Comparison of ENCODE assay signal across 33 cellular contexts in the genomic region with DNA sequence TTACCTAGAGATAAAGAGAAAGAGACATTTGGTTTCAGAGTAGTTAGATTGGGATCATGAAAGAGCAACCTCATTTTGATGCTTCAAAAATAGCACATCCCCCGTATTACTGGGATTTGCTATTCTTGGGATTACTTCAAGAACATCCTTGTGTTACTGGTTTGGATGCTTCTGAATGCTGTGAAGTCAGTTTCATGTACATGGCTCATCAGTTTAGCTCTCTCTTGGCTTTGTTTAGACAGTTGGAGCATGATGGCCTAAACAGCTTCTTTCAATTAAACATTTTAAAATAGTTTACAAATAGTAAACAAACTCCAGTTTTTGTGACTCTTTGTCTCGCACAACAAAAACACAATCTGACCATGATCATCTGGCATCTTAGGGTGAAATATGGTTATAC. TPM values are rescaled to one million over a fixed set of nuclear protein-coding genes. Genes with fewer than 3 reads are reported as not detected.
"Had no signal": no experiment of that assay in that cellular context is flagged by ENCODE, and none has a peak within 500 bp of the region (broad histone marks: within the 10 kb centered on the region; RNA-seq: fewer than 3 reads in every experiment).

No MANE protein-coding gene starts in this region.

- DNase-seq: activated CD4-positive, alpha-beta memory T cell treated with anti-CD3 and anti-CD28 coated beads, Interleukin-2, amount 10 ng/mL, durations not matched to agents 7 days and 5 days; activated CD4-positive, alpha-beta T cell treated with anti-CD3 and anti-CD28 coated beads, Interleukin-2, amount 10 ng/mL, durations not matched to agents 7 days and 5 days; activated CD8-positive, alpha-beta memory T cell treated with anti-CD3 and anti-CD28 coated beads, Interleukin-2, amount 50 U/mL, for 48 hours; activated effector memory CD4-positive, alpha-beta T cell treated with anti-CD3 and anti-CD28 coated beads, Interleukin-2, amount 50 U/mL, for 16 hours; activated naive CD4-positive, alpha-beta T cell treated with anti-CD3 and anti-CD28 coated beads, Interleukin-2, amount 10 ng/mL, durations not matched to agents 7 days and 5 days; amniotic stem cell; brain microvascular endothelial cell; cortex of kidney; gastrocnemius medialis; glutamatergic neuron; left lung; lower lobe of right lung; retina; small intestine; stimulated activated CD4-positive, alpha-beta T cell treated with anti-CD3 and anti-CD28 coated beads, Interleukin-4, amount 100 ng/mL, for 24 hours; stimulated activated naive CD8-positive, alpha-beta T cell treated with anti-CD3 and anti-CD28 coated beads, Interleukin-15, amount 100 ng/mL, for 72 hours; substantia nigra; T-cell; uterus had no signal

- H3K27ac ChIP-seq: brain microvascular endothelial cell, esophagus muscularis mucosa, gastrocnemius medialis, left lung, lower lobe of right lung, uterus, VCaP had no signal

- H3K27me3 Mint-ChIP-seq: activated CD4-positive, alpha-beta memory T cell treated with anti-CD3 and anti-CD28 coated beads, Interleukin-2, amount 10 ng/mL, durations not matched to agents 7 days and 5 days; activated CD4-positive, alpha-beta T cell treated with anti-CD3 and anti-CD28 coated beads, Interleukin-2, amount 10 ng/mL, durations not matched to agents 7 days and 5 days; activated naive CD4-positive, alpha-beta T cell treated with anti-CD3 and anti-CD28 coated beads, Interleukin-2, amount 10 ng/mL, durations not matched to agents 7 days and 5 days; progenitor cell of endocrine pancreas; stimulated activated naive CD8-positive, alpha-beta T cell treated with anti-CD3 and anti-CD28 coated beads, Interleukin-15, amount 100 ng/mL, for 72 hours; T-cell; type B pancreatic cell had no signal

- H3K9me3 Mint-ChIP-seq: activated CD4-positive, alpha-beta memory T cell treated with anti-CD3 and anti-CD28 coated beads, Interleukin-2, amount 10 ng/mL, durations not matched to agents 7 days and 5 days; activated naive CD4-positive, alpha-beta T cell treated with anti-CD3 and anti-CD28 coated beads, Interleukin-2, amount 10 ng/mL, durations not matched to agents 7 days and 5 days; stimulated activated effector memory CD8-positive, alpha-beta T cell treated with anti-CD3 and anti-CD28 coated beads, Interleukin-12 subunit alpha, Interleukin-12 subunit beta, amount 100 ng/mL, for 72 hours; stimulated activated naive CD8-positive, alpha-beta T cell treated with anti-CD3 and anti-CD28 coated beads, Interleukin-15, amount 100 ng/mL, for 72 hours; T-cell; T-helper 2 cell treated with Interferon-gamma antibody and Interleukin-4, amounts not matched to agents 5 μg/mL and 100 μg/mL, for 36 hours; type B pancreatic cell had no signal

- H3K4me3 Mint-ChIP-seq: activated CD4-positive, alpha-beta memory T cell treated with anti-CD3 and anti-CD28 coated beads, Interleukin-2, amount 10 ng/mL, durations not matched to agents 7 days and 5 days; activated CD4-positive, alpha-beta T cell treated with anti-CD3 and anti-CD28 coated beads, Interleukin-2, amount 10 ng/mL, durations not matched to agents 7 days and 5 days; activated naive CD4-positive, alpha-beta T cell treated with anti-CD3 and anti-CD28 coated beads, Interleukin-2, amount 10 ng/mL, durations not matched to agents 7 days and 5 days; nephron; stimulated activated effector memory CD8-positive, alpha-beta T cell treated with anti-CD3 and anti-CD28 coated beads, Interleukin-12 subunit alpha, Interleukin-12 subunit beta, amount 100 ng/mL, for 72 hours; stimulated activated naive CD8-positive, alpha-beta T cell treated with anti-CD3 and anti-CD28 coated beads, Interleukin-15, amount 100 ng/mL, for 72 hours; T-cell; T-helper 2 cell treated with Interferon-gamma antibody and Interleukin-4, amounts not matched to agents 5 μg/mL and 100 μg/mL, for 36 hours; type B pancreatic cell had no signal

- H3K27ac Mint-ChIP-seq: activated CD4-positive, alpha-beta memory T cell treated with anti-CD3 and anti-CD28 coated beads, Interleukin-2, amount 10 ng/mL, durations not matched to agents 7 days and 5 days; activated CD4-positive, alpha-beta T cell treated with anti-CD3 and anti-CD28 coated beads, Interleukin-2, amount 10 ng/mL, durations not matched to agents 7 days and 5 days; activated naive CD4-positive, alpha-beta T cell treated with anti-CD3 and anti-CD28 coated beads, Interleukin-2, amount 10 ng/mL, durations not matched to agents 7 days and 5 days; nephron; progenitor cell of endocrine pancreas; stimulated activated effector memory CD8-positive, alpha-beta T cell treated with anti-CD3 and anti-CD28 coated beads, Interleukin-12 subunit alpha, Interleukin-12 subunit beta, amount 100 ng/mL, for 72 hours; stimulated activated naive CD8-positive, alpha-beta T cell treated with anti-CD3 and anti-CD28 coated beads, Interleukin-15, amount 100 ng/mL, for 72 hours; T-cell; T-helper 2 cell treated with Interferon-gamma antibody and Interleukin-4, amounts not matched to agents 5 μg/mL and 100 μg/mL, for 36 hours; type B pancreatic cell had no signal

- H3K36me3 ChIP-seq: uterus had no signal

- H3K4me1 Mint-ChIP-seq: activated naive CD4-positive, alpha-beta T cell treated with anti-CD3 and anti-CD28 coated beads, Interleukin-2, amount 10 ng/mL, durations not matched to agents 7 days and 5 days; nephron; stimulated activated naive CD8-positive, alpha-beta T cell treated with anti-CD3 and anti-CD28 coated beads, Interleukin-15, amount 100 ng/mL, for 72 hours had no signal

- H3K4me3 ChIP-seq: esophagus muscularis mucosa, gastrocnemius medialis, left lung, lower lobe of right lung, uterus had no signal

- H3K27me3 ChIP-seq: brain microvascular endothelial cell, esophagus muscularis mucosa, gastrocnemius medialis, left lung, uterus had no signal

- H3K9me3 ChIP-seq: esophagus muscularis mucosa, gastrocnemius medialis, left lung, lower lobe of right lung, uterus had no signal

- H3K4me1 ChIP-seq: esophagus muscularis mucosa, gastrocnemius medialis, left lung, lower lobe of right lung, uterus had no signal

- ATAC-seq: gastrocnemius medialis; left lung; lower lobe of right lung; sciatic nerve; stimulated activated effector memory CD8-positive, alpha-beta T cell treated with anti-CD3 and anti-CD28 coated beads, Interleukin-12 subunit alpha, Interleukin-12 subunit beta, amount 100 ng/mL, for 72 hours; stimulated activated naive CD8-positive, alpha-beta T cell treated with anti-CD3 and anti-CD28 coated beads, Interleukin-15, amount 100 ng/mL, for 72 hours; T-cell had no signal

RNA-seq across cellular contexts. Expression of a gene that starts 24.0 kb away (rescaled TPM):
- total RNA-seq: activated CD4-positive, alpha-beta memory T cell treated with anti-CD3 and anti-CD28 coated beads, Interleukin-2, amount 10 ng/mL, durations not matched to agents 7 days and 5 days; activated CD4-positive, alpha-beta T cell treated with anti-CD3 and anti-CD28 coated beads, Interleukin-2, amount 10 ng/mL, durations not matched to agents 7 days and 5 days; astrocyte; cardiac septum; chondrocyte; esophagus muscularis mucosa; gastrocnemius medialis; left lung; lower lobe of right lung; mucosa of gallbladder; osteoblast; progenitor cell of endocrine pancreas; sciatic nerve; T-cell; uterus had no signal
- polyA plus RNA-seq: small intestine, thymus had no signal
